11 cellular contexts compared by ENCODE assay signal in genomic region chr1:161217831-161218230, GRCh38. TPM values are rescaled to one million over a fixed set of nuclear protein-coding genes. Genes with fewer than 3 reads are reported as not detected.
A peak's percentile ranks its signal among the peaks of the same experiment; 100 is the strongest.
DNase-seq lines count a peak whose midpoint lies in the region; ATAC-seq and TF ChIP-seq lines count a peak whose summit lies in the region.
"Had no signal": no experiment of that assay in that cellular context is flagged by ENCODE, and none has a peak within 500 bp of the region (broad histone marks: within the 10 kb centered on the region; RNA-seq: fewer than 3 reads in every experiment).

No MANE protein-coding gene starts in this region.

- H3K27me3 ChIP-seq in Peyer's patch (no peaks in the 10 kb centered on the region), fibroblast of lung (ENCODE audit: control insufficient read depth, insufficient read depth, low read length) (no peaks in the 10 kb centered on the region), smooth muscle cell (ENCODE audit: low read depth) (no peaks in the 10 kb centered on the region)
- H3K27me3 ChIP-seq: heart right ventricle had no signal

- no peaks in the 10 kb centered on the region for H3K79me2 ChIP-seq in fibroblast of lung (ENCODE audit: control insufficient read depth, insufficient read depth, low read length)
- no peaks in the 10 kb centered on the region for H3K79me2 ChIP-seq in smooth muscle cell (ENCODE audit: low read depth)

- H4K20me1 ChIP-seq in fibroblast of lung (ENCODE audit: control insufficient read depth, extremely low read depth, insufficient read depth, low read length) (no peaks in the 10 kb centered on the region), smooth muscle cell (ENCODE audit: low read depth) (no peaks in the 10 kb centered on the region)

- H3K27ac ChIP-seq in Peyer's patch (peak overlapping the region in 3 of 4 donors; percentile 42 to 71 (median 58)), fibroblast of lung (ENCODE audit: insufficient read depth, low read length) (peak overlapping the region; percentile 90), smooth muscle cell (ENCODE audit: low read depth) (peak overlapping the region; percentile 92)

- no peak for DNase-seq in Peyer's patch
- DNase-seq in fibroblast of lung (ENCODE audit: low read depth in 2 of 2): no peak
- DNase-seq in smooth muscle cell (lab: John Stamatoyannopoulos, UW; ENCODE audit: unreplicated experiment): no peak
- DNase-seq in DMS 273 (lab: John Stamatoyannopoulos, UW; ENCODE audit: unreplicated experiment): no peak
- no peak for DNase-seq in middle frontal gyrus (ENCODE audit: extremely low spot score, low spot score)
- DNase-seq in left lobe of liver (ENCODE audit: low spot score): no peak
- DNase-seq: heart right ventricle; stimulated activated CD4-positive, alpha-beta T cell treated with anti-CD3 and anti-CD28 coated beads, Interleukin-15, amount 100 ng/mL, for 24 hours; stimulated activated naive CD4-positive, alpha-beta T cell treated with Interleukin-2 at 50 U/mL for 16 hours had no signal

- peaks cover 0 to 19% (median 0%) of the 10 kb centered on the region in 3 donors for H3K36me3 ChIP-seq in Peyer's patch
- peaks cover 8% of the 10 kb centered on the region for H3K36me3 ChIP-seq in fibroblast of lung (ENCODE audit: control insufficient read depth, insufficient read depth, low read length)
- peaks cover 12% of the 10 kb centered on the region for H3K36me3 ChIP-seq in smooth muscle cell (ENCODE audit: low read depth)

- H2AFZ ChIP-seq in fibroblast of lung (ENCODE audit: low read length): no peak overlapping the region
- H2AFZ ChIP-seq in smooth muscle cell (ENCODE audit: low read depth): no peak overlapping the region

- peak overlapping the region in 1 of 4 donors; percentile 19 for H3K4me3 ChIP-seq in Peyer's patch
- no peak overlapping the region for H3K4me3 ChIP-seq in fibroblast of lung (replicated peaks in 1 of 4; ENCODE audit: control extremely low read depth in 1 of 4, insufficient read depth in 1 of 4, low read depth in 3 of 4, low read length in 4 of 4)
- no peak overlapping the region for H3K4me3 ChIP-seq in smooth muscle cell

- TF ChIP-seq CTCF in Peyer's patch (IDR thresholded peaks at IDR 0.05): no peak
- TF ChIP-seq CTCF in fibroblast of lung (conservative IDR thresholded peaks at IDR 0.05 in 1 of 2, IDR thresholded peaks at IDR 0.05 in 1 of 2; ENCODE audit: low read depth in 1 of 2, low read length in 2 of 2): no peak
- TF ChIP-seq CTCF in smooth muscle cell (IDR thresholded peaks at IDR 0.05; ENCODE audit: borderline replicate concordance, insufficient read depth, poor library complexity, severe bottlenecking): no peak

- ATAC-seq in GM21423 (IDR thresholded peaks at IDR 0.05; ENCODE audit: unreplicated experiment) (peak; percentile 3), GM19463 (IDR thresholded peaks at IDR 0.05; ENCODE audit: unreplicated experiment) (no peak), left lobe of liver (no peak)

- 88% methylated on average over 6 of the region's 6 CpGs for WGBS in smooth muscle cell (ENCODE audit: low lambda C conversion rate)

- H3K4me2 ChIP-seq in fibroblast of lung (ENCODE audit: extremely low read depth, insufficient read depth, low read length) (no peak overlapping the region), smooth muscle cell (no peak overlapping the region)

- TF ChIP-seq POLR2A in Peyer's patch (IDR thresholded peaks at IDR 0.05): no peak

- H3F3A ChIP-seq in smooth muscle cell (ENCODE audit: low read depth): peaks cover 15% of the 10 kb centered on the region

- H3K4me1 ChIP-seq in Peyer's patch (peaks cover 0 to 15% (median 3%) of the 10 kb centered on the region in 4 donors), fibroblast of lung (ENCODE audit: control insufficient read depth, extremely low read depth, insufficient read depth, low read length) (peaks cover 14% of the 10 kb centered on the region), smooth muscle cell (ENCODE audit: low read depth) (peaks cover 13% of the 10 kb centered on the region)

- H3K9ac ChIP-seq in fibroblast of lung (ENCODE audit: insufficient read depth, low read length) (no peak overlapping the region), smooth muscle cell (ENCODE audit: low read depth) (no peak overlapping the region)

- H3K9me3 ChIP-seq in Peyer's patch: no peaks in the 10 kb centered on the region
- no peaks in the 10 kb centered on the region for H3K9me3 ChIP-seq in fibroblast of lung (ENCODE audit: control insufficient read depth, insufficient read depth, low read depth, low read length)
- no peaks in the 10 kb centered on the region for H3K9me3 ChIP-seq in smooth muscle cell (replicated peaks; ENCODE audit: low read depth)
- H3K9me3 ChIP-seq: heart right ventricle had no signal

RNA-seq across cellular contexts. Expression of gene FCER1G, which starts 2.7 kb away (rescaled TPM):
- total RNA-seq in Peyer's patch (10 to 100 TPM in 2 of 4 donors, 1 to 10 TPM in 1, not detected in 1; 5.1 to 33.8 (median 11.9) TPM), fibroblast of lung (not detected in 2 replicates), smooth muscle cell (not detected in 2 replicates), left lobe of liver (13.4 TPM)
- polyA plus RNA-seq in fibroblast of lung (0.21 and 0.85 TPM in 2 replicates), smooth muscle cell (0.78 and 0.98 TPM in 2 replicates)
- polyA plus RNA-seq in fibroblast of lung (2012): 0.23 and 0.43 TPM in 2 replicates
- not detected in 2 replicates for polyA minus RNA-seq in fibroblast of lung (ENCODE audit: low replicate concordance)

RNA-seq across cellular contexts. Expression of gene APOA2, which starts 5.6 kb away (rescaled TPM):
- total RNA-seq in Peyer's patch (not detected), fibroblast of lung (not detected in 2 replicates), smooth muscle cell (not detected in 2 replicates), left lobe of liver (4,148 TPM)
- polyA plus RNA-seq in fibroblast of lung (not detected in 2 replicates), smooth muscle cell (1.6 and 3.6 TPM in 2 replicates)
- not detected in 2 replicates for polyA plus RNA-seq in fibroblast of lung (2012)
- not detected in 2 replicates for polyA minus RNA-seq in fibroblast of lung (ENCODE audit: low replicate concordance)
- polyA plus RNA-seq: heart right ventricle had no signal

RNA-seq across cellular contexts. Expression of gene TOMM40L, which starts 8.0 kb away (rescaled TPM):
- total RNA-seq in Peyer's patch: 10 to 100 TPM in 3 of 4 donors, 1 to 10 TPM in 1; 8.3 to 32.2 (median 24.9) TPM
- 9.2 and 11.7 TPM in 2 replicates for total RNA-seq in fibroblast of lung
- polyA plus RNA-seq in fibroblast of lung: 11.1 and 12.0 TPM in 2 replicates
- 10.8 and 11.4 TPM in 2 replicates for polyA plus RNA-seq in fibroblast of lung (2012)
- polyA minus RNA-seq in fibroblast of lung (ENCODE audit: low replicate concordance): 39.7 and 47.2 TPM in 2 replicates
- total RNA-seq in smooth muscle cell: 3.3 and 8.6 TPM in 2 replicates
- polyA plus RNA-seq in smooth muscle cell: 8.3 and 9.0 TPM in 2 replicates
- 6.3 TPM for total RNA-seq in left lobe of liver

RNA-seq across cellular contexts. Expression of gene NDUFS2, which starts 15.7 kb away (rescaled TPM):
- total RNA-seq in Peyer's patch: 100 to 1,000 TPM; 157 to 192 (median 176) TPM
- 142 and 194 TPM in 2 replicates for total RNA-seq in fibroblast of lung
- polyA plus RNA-seq in fibroblast of lung: 135 and 141 TPM in 2 replicates
- 104 and 105 TPM in 2 replicates for polyA plus RNA-seq in fibroblast of lung (2012)
- polyA minus RNA-seq in fibroblast of lung (ENCODE audit: low replicate concordance): 144 and 179 TPM in 2 replicates
- 54.3 and 58.1 TPM in 2 replicates for total RNA-seq in smooth muscle cell
- 136 and 139 TPM in 2 replicates for polyA plus RNA-seq in smooth muscle cell
- 106 TPM for total RNA-seq in left lobe of liver

RNA-seq across cellular contexts. Expression of gene ADAMTS4, which starts 19.0 kb away (rescaled TPM):
- 10 to 100 TPM in 1 of 4 donors, 1 to 10 TPM in 2, under 1 TPM in 1; 0.18 to 65.2 (median 1.9) TPM for total RNA-seq in Peyer's patch
- total RNA-seq in fibroblast of lung: 0.51 and 1.3 TPM in 2 replicates
- polyA plus RNA-seq in fibroblast of lung: 0.75 and 1.0 TPM in 2 replicates
- polyA plus RNA-seq in fibroblast of lung (2012): 1.3 and 1.9 TPM in 2 replicates
- polyA minus RNA-seq in fibroblast of lung (ENCODE audit: low replicate concordance): 6.6 and 14.3 TPM in 2 replicates
- 11.5 and 17.1 TPM in 2 replicates for total RNA-seq in smooth muscle cell
- 17.7 and 28.3 TPM in 2 replicates for polyA plus RNA-seq in smooth muscle cell
- 1.1 TPM for total RNA-seq in left lobe of liver

Comparison
In these comparisons a context has a peak if more than half of its experiments do, and no peak if none do; other contexts are left out.
1. RNA of gene APOA2, which starts 5.6 kb away (total RNA-seq): 4,148 TPM in left lobe of liver (single experiment); not detected in Peyer's patch, not detected in fibroblast of lung and not detected in smooth muscle cell; every median in the first group is over 1,000 times any median in the second.
2. Peak in every context shown above with its lines, with median percentiles within 50 percentile points of each other: H3K27ac ChIP-seq.